ENCODE assay signal across 18 cellular contexts in the genomic region with DNA sequence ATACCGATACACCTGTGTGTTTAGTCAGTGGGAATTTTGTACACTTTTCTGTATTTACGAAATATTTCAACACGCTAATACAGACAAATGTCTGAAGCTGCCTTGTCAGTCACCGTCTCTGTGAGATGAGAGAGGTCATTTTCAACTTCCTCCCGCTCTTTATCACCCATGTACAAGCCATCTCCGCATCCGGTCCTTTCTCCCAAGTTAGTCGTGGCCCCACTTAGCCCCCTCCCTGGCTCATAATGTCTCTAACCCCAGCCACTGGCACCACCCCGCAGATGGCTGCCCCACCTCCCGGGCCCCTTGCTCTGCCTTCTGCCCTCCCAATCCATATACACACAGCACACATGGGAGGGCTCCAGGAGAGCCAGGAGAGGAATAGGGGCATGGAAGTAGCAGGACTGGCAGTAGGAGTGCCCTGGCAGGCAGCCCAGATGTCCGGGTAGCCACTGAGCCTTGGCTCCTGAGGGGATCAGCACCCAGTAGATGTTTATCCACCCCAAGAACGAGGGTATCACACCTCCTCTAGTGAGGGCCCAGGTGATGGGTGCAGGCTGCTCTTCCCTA. TPM values are rescaled to one million over a fixed set of nuclear protein-coding genes. Genes with fewer than 3 reads are reported as not detected.
DNase-seq lines count a peak whose midpoint lies in the region; TF ChIP-seq lines count a peak whose summit lies in the region.
"Had no signal": no experiment of that assay in that cellular context is flagged by ENCODE, and none has a peak within 500 bp of the region (broad histone marks: within the 10 kb centered on the region; RNA-seq: fewer than 3 reads in every experiment).

No MANE protein-coding gene starts in this region.

- peaks cover 0 to 6% of the 10 kb centered on the region in 2 donors for H3K4me1 ChIP-seq in neuronal stem cell (ENCODE audit: control insufficient read depth in 2 of 2, insufficient read depth in 1 of 2, low read depth in 1 of 2, low read length in 2 of 2)

- H2AK5ac ChIP-seq in neuronal stem cell (ENCODE audit: low read depth, low read length), result peak overlapping the region; percentile 73

- no CpG with 5 or more reads among the region's 12 CpGs for WGBS in neuronal stem cell (ENCODE audit: extremely low coverage in 2 of 2, insufficient read length in 2 of 2, insufficient replicate concordance in 1 of 2), 2 donors

- no peaks in the 10 kb centered on the region for H3K79me1 ChIP-seq in neuronal stem cell (ENCODE audit: low read depth, low read length)

- no peak overlapping the region for H3K4ac ChIP-seq in neuronal stem cell (ENCODE audit: low read length)

- no peak for TF ChIP-seq CTCF in CD14-positive monocyte (IDR thresholded peaks at IDR 0.05)
- no peak for TF ChIP-seq CTCF in HL-60 (IDR thresholded peaks at IDR 0.05; ENCODE audit: insufficient read depth, low read length)
- TF ChIP-seq CTCF in endothelial cell (IDR thresholded peaks at IDR 0.05; ENCODE audit: unreplicated experiment), result no peak

- no peak overlapping the region for H2BK120ac ChIP-seq in neuronal stem cell (ENCODE audit: low read depth, low read length)

- H3K4me3 Mint-ChIP-seq in CD14-positive monocyte (peak overlapping the region; percentile 45 to 82), endothelial cell (ENCODE audit: unreplicated experiment) (no peak overlapping the region)

- H3K36me3 Mint-ChIP-seq in CD14-positive monocyte (peaks cover 4 to 10% of the 10 kb centered on the region in 2 donors), endothelial cell (ENCODE audit: low read depth, unreplicated experiment) (peaks cover 4% of the 10 kb centered on the region)

- H2BK5ac ChIP-seq in neuronal stem cell (ENCODE audit: low read length), result no peak overlapping the region

- no peak overlapping the region for H2BK15ac ChIP-seq in neuronal stem cell (ENCODE audit: low read length)

- H2AFZ ChIP-seq in neuronal stem cell (ENCODE audit: low read length), result no peak overlapping the region
- H2AFZ ChIP-seq: GM23248 had no signal

- H3K27me3 ChIP-seq in HL-60 (ENCODE audit: insufficient read depth, poor library complexity, severe bottlenecking), result no peaks in the 10 kb centered on the region
- peaks cover 0 to 25% (median 7%) of the 10 kb centered on the region in 3 experiments for H3K27me3 ChIP-seq in neuronal stem cell (ENCODE audit: control insufficient read depth in 3 of 3, insufficient read depth in 3 of 3, low read depth in 1 of 3, low read length in 3 of 3)

- H3K36me3 ChIP-seq in neuronal stem cell (replicated peaks in 1 of 2; ENCODE audit: control insufficient read depth in 2 of 2, insufficient read depth in 2 of 2, low read length in 2 of 2), result no peaks in the 10 kb centered on the region

- H3K4me1 Mint-ChIP-seq in CD14-positive monocyte, result peaks cover 68% of the 10 kb centered on the region
- H3K4me1 Mint-ChIP-seq in endothelial cell (ENCODE audit: unreplicated experiment), result peaks cover 2% of the 10 kb centered on the region

- H3K27me3 Mint-ChIP-seq in CD14-positive monocyte (ENCODE audit: low read depth in 3 of 3), result peaks cover 0 to 6% (median 0%) of the 10 kb centered on the region in 3 donors
- peaks cover 6% of the 10 kb centered on the region for H3K27me3 Mint-ChIP-seq in endothelial cell (ENCODE audit: unreplicated experiment)

- H3K27ac ChIP-seq in HL-60 (replicated peaks) (no peak overlapping the region), neuronal stem cell (replicated peaks; ENCODE audit: low read length) (no peak overlapping the region), substantia nigra (ENCODE audit: low read depth, low read length, poor library complexity, severe bottlenecking) (no peak overlapping the region)
- H3K27ac ChIP-seq: GM23248 had no signal

- DNase-seq in CD14-positive monocyte (ENCODE audit: low spot score), result no peak
- peak; percentile 13 to 44 for DNase-seq in HL-60 (ENCODE audit: low read depth in 1 of 2, low spot score in 1 of 2)
- peak; percentile 70 for DNase-seq in UCSD-AML1 (lab: John Stamatoyannopoulos, UW; ENCODE audit: unreplicated experiment)
- no peak for DNase-seq in neuronal stem cell (ENCODE audit: low spot score)
- DNase-seq in SKM-1 (lab: John Stamatoyannopoulos, UW; ENCODE audit: unreplicated experiment), result no peak
- DNase-seq in substantia nigra (lab: John Stamatoyannopoulos, UW), result no peak
- DNase-seq in endothelial cell (ENCODE audit: low spot score), result no peak
- DNase-seq: C1 segment of cervical spinal cord, COR-L47, DMS53, GM23248, KG1, NCI-H1105, NCI-H187, SIG-M5 had no signal

- H3K9me3 Mint-ChIP-seq in CD14-positive monocyte (peaks cover 0 to 3% (median 0%) of the 10 kb centered on the region in 7 donors), endothelial cell (ENCODE audit: unreplicated experiment) (no peaks in the 10 kb centered on the region)

- intact Hi-C loops in CD14-positive monocyte (cut with micrococcal nuclease), result loop anchor here in 1 of 2 donors (5.0 to 10.0 kb wide), 2 partner anchors 35 to 52 kb away; no protein-coding TSS in a partner anchor

- no peak overlapping the region for H4K91ac ChIP-seq in neuronal stem cell (ENCODE audit: low read depth, low read length, poor library complexity)

- H3K18ac ChIP-seq in neuronal stem cell (ENCODE audit: low read length), result no peak overlapping the region

- H3K9me3 ChIP-seq in neuronal stem cell (replicated peaks in 1 of 2; ENCODE audit: control insufficient read depth in 2 of 2, insufficient read depth in 1 of 2, low read depth in 1 of 2, low read length in 2 of 2), result no peaks in the 10 kb centered on the region

- no peak overlapping the region for H2BK12ac ChIP-seq in neuronal stem cell (ENCODE audit: low read length)

- H3K23ac ChIP-seq in neuronal stem cell (ENCODE audit: low read depth, low read length, poor library complexity), result no peak overlapping the region

- no peak overlapping the region for H3K9ac ChIP-seq in neuronal stem cell (ENCODE audit: low read depth, low read length, poor library complexity)
- H3K9ac ChIP-seq: GM23248 had no signal

- no peak overlapping the region for H3K14ac ChIP-seq in neuronal stem cell (ENCODE audit: low read length)

- H3K27ac Mint-ChIP-seq in CD14-positive monocyte (peak overlapping the region in 5 of 7 donors; percentile 3 to 93 (median 74)), endothelial cell (ENCODE audit: unreplicated experiment) (no peak overlapping the region)

- no peak overlapping the region for H4K8ac ChIP-seq in neuronal stem cell (ENCODE audit: low read depth, low read length)

- no peak overlapping the region for H3K4me3 ChIP-seq in HL-60 (replicated peaks; ENCODE audit: insufficient read depth, low read length)
- H3K4me3 ChIP-seq in neuronal stem cell (ENCODE audit: low read length in 2 of 2), result no peak overlapping the region
- H3K4me3 ChIP-seq: GM23248 had no signal

- no peak overlapping the region for H3K4me2 ChIP-seq in neuronal stem cell (ENCODE audit: insufficient read depth, low read length, poor library complexity, severe bottlenecking)

RNA-seq across cellular contexts. Expression of gene RUFY4, which starts 2.0 kb away (rescaled TPM):
- polyA plus RNA-seq in CD14-positive monocyte, result under 1 TPM; 0.65 to 0.68 TPM
- not detected for polyA plus RNA-seq in neuronal stem cell (2013, experiment 1 of 2)
- polyA plus RNA-seq in neuronal stem cell (2013, experiment 2 of 2), result 0.08 TPM
- total RNA-seq in endothelial cell (ENCODE audit: unreplicated experiment), result not detected
- total RNA-seq: G401, GM23248, MCF 10A, RPMI7951 had no signal
- polyA plus RNA-seq: GM23248 had no signal

RNA-seq across cellular contexts. Expression of gene CXCR2, which starts 58.8 kb away (rescaled TPM):
- 10 to 100 TPM; 14.0 to 33.5 TPM for polyA plus RNA-seq in CD14-positive monocyte
- 0.03 TPM for polyA plus RNA-seq in neuronal stem cell (2013, experiment 1 of 2)
- 0.04 TPM for polyA plus RNA-seq in neuronal stem cell (2013, experiment 2 of 2)
- 0.49 TPM for total RNA-seq in endothelial cell (ENCODE audit: unreplicated experiment)
- total RNA-seq: G401, GM23248, MCF 10A, RPMI7951 had no signal
- polyA plus RNA-seq: GM23248 had no signal

Comparison
In these comparisons a context has a peak if more than half of its experiments do, and no peak if none do; other contexts are left out.
1. DNase-seq: peak in HL-60 (2 of 2) and UCSD-AML1 (single experiment); none in CD14-positive monocyte (single experiment), neuronal stem cell (single experiment), SKM-1 (single experiment), substantia nigra (0 of 49) and endothelial cell (single experiment).